ENCODE assay signal across 10 cellular contexts in genomic region chr7:33905389-33906032, GRCh38. TPM values are rescaled to one million over a fixed set of nuclear protein-coding genes. Genes with fewer than 3 reads are reported as not detected.
DNase-seq lines count a peak whose midpoint lies in the region; ATAC-seq, FAIRE-seq and TF ChIP-seq lines count a peak whose summit lies in the region.
"Had no signal": no experiment of that assay in that cellular context is flagged by ENCODE, and none has a peak within 500 bp of the region (broad histone marks: within the 10 kb centered on the region; RNA-seq: fewer than 3 reads in every experiment).

Gene BMPER (plus strand): TSS chr7:33905539. CDS start chr7:33905614, 75 bp downstream.

- H4K20me1 ChIP-seq in GM12878 (ENCODE audit: control insufficient read depth, insufficient read depth) = no peaks in the 10 kb centered on the region

- H3K4me3 ChIP-seq in GM12878 (no peak within 1 kb of the TSS; the same call in 1 of the 2 replicates), iPS-20b (ENCODE audit: low read length) (peak within 1 kb of the TSS; percentile 88), skeletal muscle tissue (ENCODE audit: low read length in 3 of 3) (peak within 1 kb of the TSS; percentile 73 to 80 (median 78))

- no peak for ATAC-seq in GM12878
- no peak for ATAC-seq in HG03175 (IDR thresholded peaks at IDR 0.05; ENCODE audit: unreplicated experiment)

- POLR2A ChIA-PET in GM12878 (lab: Charles Lee) = no interaction called here

- DNase-seq in NCI-H1417 (lab: John Stamatoyannopoulos, UW) (peak; percentile 59 to 85 (median 76)), NCI-H1417 treated with DMSO at 0.1 percent for 48 hours (lab: John Stamatoyannopoulos, UW) (no peak), NCI-H2171 treated with DMSO at 0.1 percent for 48 hours (lab: John Stamatoyannopoulos, UW) (peak; percentile 78), GM12878 (ENCODE audit: low read depth, low spot score) (no peak)
- no peak for DNase-seq in NK-92 treated with Interleukin-12 subunit alpha and Interleukin-12 subunit beta, amount 100 ng/mL, for 24 hours (lab: John Stamatoyannopoulos, UW)

- H2AFZ ChIP-seq in GM12878 (ENCODE audit: control insufficient read depth, low read depth, low read length) = no peak within 1 kb of the TSS; the same call in 1 of the 2 replicates

- intact Hi-C loops in GM12878 (cut with micrococcal nuclease; ENCODE audit: unreplicated experiment) = no loop called here

- WGBS in GM12878 (ENCODE audit: insufficient coverage, insufficient replicate concordance, low lambda C conversion rate, missing lambda C conversion rate) = 25% methylated on average over 31 of the region's 47 CpGs

- H3K27me3 ChIP-seq in GM12878 (replicated peaks in 1 of 2; ENCODE audit: control insufficient read depth in 2 of 2, insufficient read depth in 2 of 2, low read length in 1 of 2) (peaks cover 6 to 7% of the 10 kb centered on the region in 2 experiments), iPS-20b (ENCODE audit: insufficient read depth, low read length) (peaks cover 66% of the 10 kb centered on the region), skeletal muscle tissue (ENCODE audit: control insufficient read depth in 3 of 3, insufficient read depth in 3 of 3, low read length in 3 of 3) (peaks cover 8 to 15% (median 15%) of the 10 kb centered on the region in 3 donors)

- H3K4me1 ChIP-seq in GM12878 (ENCODE audit: control insufficient read depth, insufficient read depth, low read length) (no peaks in the 10 kb centered on the region), iPS-20b (ENCODE audit: insufficient read depth, low read length) (peaks cover 17% of the 10 kb centered on the region; the same call in 1 of the 2 replicates), skeletal muscle tissue (ENCODE audit: control insufficient read depth in 3 of 3, insufficient read depth in 3 of 3, low read length in 3 of 3) (peaks cover 5 to 10% (median 5%) of the 10 kb centered on the region in 3 donors)

- TF ChIP-seq POLR2A in GM12878 (IDR thresholded peaks at IDR 0.05; ENCODE audit: low read depth, low read length) = no peak

- peak within 1 kb of the TSS; percentile 48; the same call in 1 of the 2 replicates for H3K4me2 ChIP-seq in GM12878 (ENCODE audit: control insufficient read depth, insufficient read depth)

- no peak for TF ChIP-seq RAD21 in GM12878 (IDR thresholded peaks at IDR 0.05; ENCODE audit: insufficient read depth, low read depth, low read length)

- no TSS peak for BruUV-seq in GM12878 (replicated peaks; lab: Mats Ljungman, UMichigan)

- RAD21 ChIA-PET in GM12878 (lab: Charles Lee; ENCODE audit: unreplicated experiment) = no interaction called here

- no peak for TF ChIP-seq CTCF in GM12878 (IDR thresholded peaks at IDR 0.05 in 2 of 3, conservative IDR thresholded peaks at IDR 0.05 in 1 of 3; ENCODE audit: control insufficient read depth in 2 of 3, extremely low read depth in 1 of 3, insufficient read depth in 1 of 3, low read depth in 3 of 3, low read length in 3 of 3)

- H3K9ac ChIP-seq in GM12878 (ENCODE audit: control insufficient read depth, insufficient read depth, low read length) (no peak within 1 kb of the TSS), iPS-20b (ENCODE audit: low read depth, low read length) (no peak within 1 kb of the TSS; the same call in 1 of the 2 replicates), skeletal muscle tissue (ENCODE audit: low read depth in 1 of 3, low read length in 3 of 3) (peak within 1 kb of the TSS; percentile 58 to 78 (median 68))

- H3K79me2 ChIP-seq in GM12878 (ENCODE audit: control insufficient read depth, insufficient read depth, low read length) = no peaks in the 10 kb centered on the region

- H3K9me3 ChIP-seq in GM12878 (replicated peaks; ENCODE audit: control insufficient read depth, insufficient read depth, low read length) (no peaks in the 10 kb centered on the region), iPS-20b (ENCODE audit: insufficient read depth, low read depth, low read length) (no peaks in the 10 kb centered on the region), skeletal muscle tissue (ENCODE audit: control insufficient read depth in 3 of 3, low read length in 3 of 3) (no peaks in the 10 kb centered on the region)

- SMC1A ChIA-PET in GM12878 (lab: Charles Lee; ENCODE audit: uncharacterized antibody, unreplicated experiment) = no interaction called here

- FAIRE-seq in GM12878 (lab: Jason Lieb, UNC) = no peak
- FAIRE-seq: A204.1 had no signal

- TF ChIP-seq EP300 in GM12878 (IDR thresholded peaks at IDR 0.05; ENCODE audit: borderline replicate concordance in 1 of 2, control insufficient read depth in 1 of 2, low read depth in 2 of 2, low read length in 2 of 2) = no peak

- CTCF ChIA-PET in GM12878 (lab: Yijun Ruan, JAX) = no interaction called here

- H3K36me3 ChIP-seq in GM12878 (ENCODE audit: control insufficient read depth in 2 of 2, insufficient read depth in 2 of 2, low read length in 1 of 2) (no peaks in the 10 kb centered on the region), iPS-20b (ENCODE audit: insufficient read depth, low read depth, low read length) (no peaks in the 10 kb centered on the region), skeletal muscle tissue (ENCODE audit: control insufficient read depth in 3 of 3, insufficient read depth in 3 of 3, low read length in 3 of 3) (no peaks in the 10 kb centered on the region)

- H3K27ac ChIP-seq in GM12878 (ENCODE audit: control insufficient read depth, insufficient read depth) (no peak within 1 kb of the TSS), iPS-20b (ENCODE audit: low read length) (no peak within 1 kb of the TSS), skeletal muscle tissue (ENCODE audit: low read depth, low read length) (peak within 1 kb of the TSS; percentile 11)
- H3K27ac ChIP-seq: VCaP had no signal

- in situ Hi-C loops in GM12878 (cut with MboI) = no loop called here

TF ChIP-seq in GM12878, 131 proteins besides CTCF, POLR2A, EP300 and RAD21 (continues in another document):
- no peak for TF ChIP-seq MEF2B (IDR thresholded peaks at IDR 0.05; ENCODE audit: partially characterized antibody, poor library complexity, severe bottlenecking)
- no peak for TF ChIP-seq PBX3 (IDR thresholded peaks at IDR 0.05; ENCODE audit: insufficient replicate concordance, low read depth, low read length)
- TF ChIP-seq ATF3 (IDR thresholded peaks at IDR 0.05; ENCODE audit: borderline replicate concordance, extremely low read depth, low read depth, low read length) = no peak
- TF ChIP-seq GABPA (IDR thresholded peaks at IDR 0.05; ENCODE audit: low read depth) = no peak
- no peak for TF ChIP-seq NKRF (conservative IDR thresholded peaks at IDR 0.05)
- no peak for TF ChIP-seq HDGF (IDR thresholded peaks at IDR 0.05)

RNA-seq across cellular contexts. Expression of gene BMPER, which starts in this region (rescaled TPM):
- 0.17 and 0.50 TPM in 2 replicates for total RNA-seq in GM12878 (2013; cell fraction: nucleolus; rRNA removed)
- total RNA-seq in GM12878 (2014; rRNA removed) (not detected in 2 replicates), GM12878 (2014; rRNA removed; fragmentation: Illumina TruSeq; extraction: Trizol) (not detected in 2 replicates), GM12878 (2021) (not detected in 2 replicates), skeletal muscle tissue (9.4 TPM)
- not detected for polyA plus RNA-seq in GM12878 (2011; ENCODE audit: low read depth)
- polyA plus RNA-seq in GM12878 (2011; rRNA removed) (0.04 TPM in 1 of 2 replicates, not detected in the other), GM12878 (2014; fragmentation: Illumina TruSeq; extraction: Trizol) (not detected in 2 replicates), GM12878 (2014; fragmentation: Nextera tagmentation; extraction: Ambion mirVana) (under 1 TPM in 1 of 2 experiments, not detected in 1; 0.02 TPM), GM12878 (2014; rRNA removed) (not detected in 2 replicates), GM12878 (2016; fragmentation: Nextera tagmentation; extraction: Ambion mirVana) (under 1 TPM in 1 of 2 experiments, not detected in 1; 0.08 TPM)
- 0.01 TPM in 1 of 2 replicates, not detected in the other for polyA plus RNA-seq in GM12878 (2011; cell fraction: cytosol; rRNA removed)
- polyA plus RNA-seq in GM12878 (2011; cell fraction: nucleus; rRNA removed) = 0.04 and 0.18 TPM in 2 replicates
- 0.03 and 0.04 TPM in 2 replicates for polyA plus RNA-seq in GM12878 (2012)
- not detected in 2 replicates for polyA minus RNA-seq in GM12878 (2011; rRNA and poly(A)+ RNA removed)
- polyA minus RNA-seq in GM12878 (2011; cell fraction: cytosol; rRNA and poly(A)+ RNA removed) = not detected in 2 replicates
- polyA minus RNA-seq in GM12878 (2011; cell fraction: nucleus; rRNA and poly(A)+ RNA removed) = not detected in 2 replicates

Comparison
In these comparisons a context has a peak if more than half of its experiments do, and no peak if none do; other contexts are left out.
1. DNase-seq: peak in NCI-H1417 (3 of 3) and NCI-H2171 treated with DMSO at 0.1 percent for 48 hours (single experiment); none in NCI-H1417 treated with DMSO at 0.1 percent for 48 hours (single experiment), GM12878 (single experiment) and NK-92 treated with Interleukin-12 subunit alpha and Interleukin-12 subunit beta, amount 100 ng/mL, for 24 hours (single experiment).
2. H3K9ac ChIP-seq: peak in skeletal muscle tissue (3 of 3); none in GM12878 (single experiment) and iPS-20b (single experiment).